Comparison of ENCODE assay signal across 2 cellular contexts in genomic region chr1:162823771-162824525, GRCh38.
TF ChIP-seq lines count a peak whose summit lies in the region.

No MANE protein-coding gene starts in this region.

TF ChIP-seq in HEK293, 187 proteins besides CTCF, POLR2A, EP300 and RAD21 (continued from another document):
- TF ChIP-seq, protein P1, sequence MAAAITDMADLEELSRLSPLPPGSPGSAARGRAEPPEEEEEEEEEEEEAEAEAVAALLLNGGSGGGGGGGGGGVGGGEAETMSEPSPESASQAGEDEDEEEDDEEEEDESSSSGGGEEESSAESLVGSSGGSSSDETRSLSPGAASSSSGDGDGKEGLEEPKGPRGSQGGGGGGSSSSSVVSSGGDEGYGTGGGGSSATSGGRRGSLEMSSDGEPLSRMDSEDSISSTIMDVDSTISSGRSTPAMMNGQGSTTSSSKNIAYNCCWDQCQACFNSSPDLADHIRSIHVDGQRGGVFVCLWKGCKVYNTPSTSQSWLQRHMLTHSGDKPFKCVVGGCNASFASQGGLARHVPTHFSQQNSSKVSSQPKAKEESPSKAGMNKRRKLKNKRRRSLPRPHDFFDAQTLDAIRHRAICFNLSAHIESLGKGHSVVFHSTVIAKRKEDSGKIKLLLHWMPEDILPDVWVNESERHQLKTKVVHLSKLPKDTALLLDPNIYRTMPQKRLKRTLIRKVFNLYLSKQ (tag by site-specific recombination; IDR thresholded peaks at IDR 0.05; ENCODE audit: borderline replicate concordance) = no peak

TF ChIP-seq in WTC11, 78 proteins besides CTCF, POLR2A, EP300 and RAD21 (continued from another document):
- TF ChIP-seq, protein P2, sequence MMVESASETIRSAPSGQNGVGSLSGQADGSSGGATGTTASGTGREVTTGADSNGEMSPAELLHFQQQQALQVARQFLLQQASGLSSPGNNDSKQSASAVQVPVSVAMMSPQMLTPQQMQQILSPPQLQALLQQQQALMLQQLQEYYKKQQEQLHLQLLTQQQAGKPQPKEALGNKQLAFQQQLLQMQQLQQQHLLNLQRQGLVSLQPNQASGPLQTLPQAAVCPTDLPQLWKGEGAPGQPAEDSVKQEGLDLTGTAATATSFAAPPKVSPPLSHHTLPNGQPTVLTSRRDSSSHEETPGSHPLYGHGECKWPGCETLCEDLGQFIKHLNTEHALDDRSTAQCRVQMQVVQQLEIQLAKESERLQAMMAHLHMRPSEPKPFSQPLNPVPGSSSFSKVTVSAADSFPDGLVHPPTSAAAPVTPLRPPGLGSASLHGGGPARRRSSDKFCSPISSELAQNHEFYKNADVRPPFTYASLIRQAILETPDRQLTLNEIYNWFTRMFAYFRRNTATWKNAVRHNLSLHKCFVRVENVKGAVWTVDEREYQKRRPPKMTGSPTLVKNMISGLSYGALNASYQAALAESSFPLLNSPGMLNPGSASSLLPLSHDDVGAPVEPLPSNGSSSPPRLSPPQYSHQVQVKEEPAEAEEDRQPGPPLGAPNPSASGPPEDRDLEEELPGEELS (CRISPR knock-in tag; IDR thresholded peaks at IDR 0.05) = no peak
- TF ChIP-seq ZNF138 (CRISPR knock-in tag; conservative IDR thresholded peaks at IDR 0.05) (no peak), USF2 (CRISPR knock-in tag; IDR thresholded peaks at IDR 0.05) (no peak), ZNF532 (CRISPR knock-in tag; IDR thresholded peaks at IDR 0.05; ENCODE audit: borderline replicate concordance) (no peak), ESRRA (CRISPR knock-in tag; IDR thresholded peaks at IDR 0.05; ENCODE audit: borderline replicate concordance) (no peak), JAZF1 (CRISPR knock-in tag; IDR thresholded peaks at IDR 0.05) (no peak), ZNF232 (CRISPR knock-in tag; IDR thresholded peaks at IDR 0.05) (no peak)
- TF ChIP-seq, protein P3, sequence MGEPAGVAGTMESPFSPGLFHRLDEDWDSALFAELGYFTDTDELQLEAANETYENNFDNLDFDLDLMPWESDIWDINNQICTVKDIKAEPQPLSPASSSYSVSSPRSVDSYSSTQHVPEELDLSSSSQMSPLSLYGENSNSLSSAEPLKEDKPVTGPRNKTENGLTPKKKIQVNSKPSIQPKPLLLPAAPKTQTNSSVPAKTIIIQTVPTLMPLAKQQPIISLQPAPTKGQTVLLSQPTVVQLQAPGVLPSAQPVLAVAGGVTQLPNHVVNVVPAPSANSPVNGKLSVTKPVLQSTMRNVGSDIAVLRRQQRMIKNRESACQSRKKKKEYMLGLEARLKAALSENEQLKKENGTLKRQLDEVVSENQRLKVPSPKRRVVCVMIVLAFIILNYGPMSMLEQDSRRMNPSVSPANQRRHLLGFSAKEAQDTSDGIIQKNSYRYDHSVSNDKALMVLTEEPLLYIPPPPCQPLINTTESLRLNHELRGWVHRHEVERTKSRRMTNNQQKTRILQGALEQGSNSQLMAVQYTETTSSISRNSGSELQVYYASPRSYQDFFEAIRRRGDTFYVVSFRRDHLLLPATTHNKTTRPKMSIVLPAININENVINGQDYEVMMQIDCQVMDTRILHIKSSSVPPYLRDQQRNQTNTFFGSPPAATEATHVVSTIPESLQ (CRISPR knock-in tag; IDR thresholded peaks at IDR 0.05) = no peak
- TF ChIP-seq, protein P4, sequence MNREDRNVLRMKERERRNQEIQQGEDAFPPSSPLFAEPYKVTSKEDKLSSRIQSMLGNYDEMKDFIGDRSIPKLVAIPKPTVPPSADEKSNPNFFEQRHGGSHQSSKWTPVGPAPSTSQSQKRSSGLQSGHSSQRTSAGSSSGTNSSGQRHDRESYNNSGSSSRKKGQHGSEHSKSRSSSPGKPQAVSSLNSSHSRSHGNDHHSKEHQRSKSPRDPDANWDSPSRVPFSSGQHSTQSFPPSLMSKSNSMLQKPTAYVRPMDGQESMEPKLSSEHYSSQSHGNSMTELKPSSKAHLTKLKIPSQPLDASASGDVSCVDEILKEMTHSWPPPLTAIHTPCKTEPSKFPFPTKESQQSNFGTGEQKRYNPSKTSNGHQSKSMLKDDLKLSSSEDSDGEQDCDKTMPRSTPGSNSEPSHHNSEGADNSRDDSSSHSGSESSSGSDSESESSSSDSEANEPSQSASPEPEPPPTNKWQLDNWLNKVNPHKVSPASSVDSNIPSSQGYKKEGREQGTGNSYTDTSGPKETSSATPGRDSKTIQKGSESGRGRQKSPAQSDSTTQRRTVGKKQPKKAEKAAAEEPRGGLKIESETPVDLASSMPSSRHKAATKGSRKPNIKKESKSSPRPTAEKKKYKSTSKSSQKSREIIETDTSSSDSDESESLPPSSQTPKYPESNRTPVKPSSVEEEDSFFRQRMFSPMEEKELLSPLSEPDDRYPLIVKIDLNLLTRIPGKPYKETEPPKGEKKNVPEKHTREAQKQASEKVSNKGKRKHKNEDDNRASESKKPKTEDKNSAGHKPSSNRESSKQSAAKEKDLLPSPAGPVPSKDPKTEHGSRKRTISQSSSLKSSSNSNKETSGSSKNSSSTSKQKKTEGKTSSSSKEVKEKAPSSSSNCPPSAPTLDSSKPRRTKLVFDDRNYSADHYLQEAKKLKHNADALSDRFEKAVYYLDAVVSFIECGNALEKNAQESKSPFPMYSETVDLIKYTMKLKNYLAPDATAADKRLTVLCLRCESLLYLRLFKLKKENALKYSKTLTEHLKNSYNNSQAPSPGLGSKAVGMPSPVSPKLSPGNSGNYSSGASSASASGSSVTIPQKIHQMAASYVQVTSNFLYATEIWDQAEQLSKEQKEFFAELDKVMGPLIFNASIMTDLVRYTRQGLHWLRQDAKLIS (CRISPR knock-in tag; IDR thresholded peaks at IDR 0.05; ENCODE audit: borderline replicate concordance) = no peak
- TF ChIP-seq, protein P5, sequence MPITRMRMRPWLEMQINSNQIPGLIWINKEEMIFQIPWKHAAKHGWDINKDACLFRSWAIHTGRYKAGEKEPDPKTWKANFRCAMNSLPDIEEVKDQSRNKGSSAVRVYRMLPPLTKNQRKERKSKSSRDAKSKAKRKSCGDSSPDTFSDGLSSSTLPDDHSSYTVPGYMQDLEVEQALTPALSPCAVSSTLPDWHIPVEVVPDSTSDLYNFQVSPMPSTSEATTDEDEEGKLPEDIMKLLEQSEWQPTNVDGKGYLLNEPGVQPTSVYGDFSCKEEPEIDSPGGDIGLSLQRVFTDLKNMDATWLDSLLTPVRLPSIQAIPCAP (CRISPR knock-in tag; IDR thresholded peaks at IDR 0.05) = no peak
